8 cellular contexts compared by ENCODE assay signal in genomic region chr3:32239638-32240550, GRCh38. TPM values are rescaled to one million over a fixed set of nuclear protein-coding genes. Genes with fewer than 3 reads are reported as not detected.
DNase-seq lines count a peak whose midpoint lies in the region; ATAC-seq and TF ChIP-seq lines count a peak whose summit lies in the region.

No MANE protein-coding gene starts in this region.

- H3K27me3 Mint-ChIP-seq in activated naive CD4-positive, alpha-beta T cell treated with anti-CD3 and anti-CD28 coated beads, Interleukin-2, amount 10 ng/mL, durations not matched to agents 7 days and 5 days = peaks cover 35% of the 10 kb centered on the region

- TF ChIP-seq CTCF in HFF-Myc (IDR thresholded peaks at IDR 0.05; ENCODE audit: low read depth, low read length, missing control alignments) (peak; percentile 42), PC-9 (conservative IDR thresholded peaks at IDR 0.05) (peak; percentile 49)

- H3K27me3 ChIP-seq in PC-9 (ENCODE audit: insufficient read depth, low read depth) (no peaks in the 10 kb centered on the region), iPS-20b (ENCODE audit: insufficient read depth, low read length) (peaks cover 46% of the 10 kb centered on the region)

- H3K27ac ChIP-seq in PC-9 (no peak overlapping the region), iPS-20b (ENCODE audit: low read length) (no peak overlapping the region)

- intact Hi-C loops in PC-9 (cut with micrococcal nuclease; ENCODE audit: unreplicated experiment) = loop anchor here (2.0 to 5.0 kb wide), 3 partner anchors 57 to 182 kb away; no protein-coding TSS in a partner anchor

- peak overlapping the region; percentile 78 for H3K4me3 Mint-ChIP-seq in activated naive CD4-positive, alpha-beta T cell treated with anti-CD3 and anti-CD28 coated beads, Interleukin-2, amount 10 ng/mL, durations not matched to agents 7 days and 5 days

- H3K9me3 Mint-ChIP-seq in activated naive CD4-positive, alpha-beta T cell treated with anti-CD3 and anti-CD28 coated beads, Interleukin-2, amount 10 ng/mL, durations not matched to agents 7 days and 5 days = peaks cover 4% of the 10 kb centered on the region

- peak overlapping the region; percentile 59 for H3K27ac Mint-ChIP-seq in activated naive CD4-positive, alpha-beta T cell treated with anti-CD3 and anti-CD28 coated beads, Interleukin-2, amount 10 ng/mL, durations not matched to agents 7 days and 5 days

- peak overlapping the region; percentile 89 for H3K4me2 ChIP-seq in PC-9

- peaks cover 43% of the 10 kb centered on the region for H3K4me1 Mint-ChIP-seq in activated naive CD4-positive, alpha-beta T cell treated with anti-CD3 and anti-CD28 coated beads, Interleukin-2, amount 10 ng/mL, durations not matched to agents 7 days and 5 days

- no peak overlapping the region; the same call in 1 of the 2 replicates for H3K4me3 ChIP-seq in HFF-Myc (replicated peaks; ENCODE audit: low read depth, low read length)
- H3K4me3 ChIP-seq in PC-9 = peak overlapping the region; percentile 72
- H3K4me3 ChIP-seq in iPS-20b (ENCODE audit: low read length) = peak overlapping the region; percentile 79

- peaks cover 17% of the 10 kb centered on the region; the same call in 1 of the 2 replicates for H3K4me1 ChIP-seq in PC-9 (replicated peaks; ENCODE audit: insufficient read depth)
- H3K4me1 ChIP-seq in iPS-20b (ENCODE audit: insufficient read depth, low read length) = 0 out of 2 replicates have a peak, but pooled peaks cover 4% of the 10 kb centered on the region

- BruUV-seq in PC-9 (replicated peaks; lab: Mats Ljungman, UMichigan) = TSS peak; percentile 37

- H3K9ac ChIP-seq in iPS-20b (ENCODE audit: low read depth, low read length) = no peak overlapping the region

- peak; percentile 19 for DNase-seq in COR-L47 (lab: John Stamatoyannopoulos, UW)
- DNase-seq in HFF-Myc (ENCODE audit: extremely low read depth, low read depth) = no peak
- peak; percentile 8 to 47 for DNase-seq in PC-9
- peak; percentile 68 for DNase-seq in activated naive CD4-positive, alpha-beta T cell treated with anti-CD3 and anti-CD28 coated beads, Interleukin-2, amount 10 ng/mL, durations not matched to agents 7 days and 5 days
- DNase-seq in stimulated activated CD4-positive, alpha-beta T cell treated with anti-CD3 and anti-CD28 coated beads, Interleukin-1b, Interleukin-23, amount 100 ng/mL, for 48 hours = peak; percentile 48
- DNase-seq in COLO829 (ENCODE audit: low spot score) = no peak

- H3K79me2 ChIP-seq in PC-9 (ENCODE audit: low read depth) = peaks cover 31% of the 10 kb centered on the region

- ATAC-seq in HG03139 (IDR thresholded peaks at IDR 0.05; ENCODE audit: unreplicated experiment) = no peak

- H3K9me3 ChIP-seq in PC-9 (ENCODE audit: insufficient read depth, low read depth) (no peaks in the 10 kb centered on the region), iPS-20b (ENCODE audit: insufficient read depth, low read depth, low read length) (no peaks in the 10 kb centered on the region)

- H3F3A ChIP-seq in PC-9 (ENCODE audit: insufficient read depth, low read depth) = no peaks in the 10 kb centered on the region; the same call in 1 of the 2 replicates

- peaks cover 16% of the 10 kb centered on the region for H3K36me3 Mint-ChIP-seq in activated naive CD4-positive, alpha-beta T cell treated with anti-CD3 and anti-CD28 coated beads, Interleukin-2, amount 10 ng/mL, durations not matched to agents 7 days and 5 days

- POLR2A ChIA-PET in PC-9 (lab: Charles Lee; ENCODE audit: unreplicated experiment) = no interaction called here

- CTCF ChIA-PET in PC-9 (lab: Charles Lee) = no interaction called here
- CTCF ChIA-PET in activated naive CD4-positive, alpha-beta T cell treated with anti-CD3 and anti-CD28 coated beads, Interleukin-2, amount 10 ng/mL, durations not matched to agents 7 days and 5 days (lab: Charles Lee) = interaction anchor here (0.6 to 3.8 kb wide), 21 partner anchors 10 to 254 kb away, joined by 3 to 24 read pairs (median 5); no protein-coding TSS in a partner anchor

- H4K20me1 ChIP-seq in PC-9 (ENCODE audit: insufficient read depth) = no peaks in the 10 kb centered on the region

- H2AFZ ChIP-seq in PC-9 = peak overlapping the region; percentile 90; the same call in 1 of the 2 replicates

- H3K9me2 ChIP-seq in PC-9 (ENCODE audit: insufficient read depth) = no peaks in the 10 kb centered on the region

- H3K36me3 ChIP-seq in PC-9 (ENCODE audit: low read depth) (0 out of 2 replicates have a peak, but pooled peaks cover 3% of the 10 kb centered on the region), iPS-20b (ENCODE audit: insufficient read depth, low read depth, low read length) (no peaks in the 10 kb centered on the region)

RNA-seq across cellular contexts. Expression of gene CMTM8, which starts 1.4 kb away (rescaled TPM):
- total RNA-seq in PC-9 (2021) = 16.8 and 17.8 TPM in 2 replicates

Comparison
In these comparisons a context has a peak if more than half of its experiments do, and no peak if none do; other contexts are left out.
1. DNase-seq: peak in COR-L47 (single experiment), PC-9 (2 of 2), activated naive CD4-positive, alpha-beta T cell treated with anti-CD3 and anti-CD28 coated beads, Interleukin-2, amount 10 ng/mL, durations not matched to agents 7 days and 5 days (single experiment) and stimulated activated CD4-positive, alpha-beta T cell treated with anti-CD3 and anti-CD28 coated beads, Interleukin-1b, Interleukin-23, amount 100 ng/mL, for 48 hours (single experiment); none in HFF-Myc (single experiment) and COLO829 (single experiment).